1 cellular context compared by ENCODE assay signal in genomic region chr9:133375724-133376654, GRCh38.
TF ChIP-seq lines count a peak whose summit lies in the region.

TSS of gene STKLD1 (plus strand) at chr9:133376366. CDS start at chr9:133376474, 108 bp downstream.
TSS of gene SURF4 (minus strand) at chr9:133376060. CDS start at chr9:133375969, 91 bp downstream.

TF ChIP-seq in HepG2, 621 proteins besides CTCF, POLR2A, EP300 and RAD21 (continued from another document and continues in another):
- TF ChIP-seq, protein P1, sequence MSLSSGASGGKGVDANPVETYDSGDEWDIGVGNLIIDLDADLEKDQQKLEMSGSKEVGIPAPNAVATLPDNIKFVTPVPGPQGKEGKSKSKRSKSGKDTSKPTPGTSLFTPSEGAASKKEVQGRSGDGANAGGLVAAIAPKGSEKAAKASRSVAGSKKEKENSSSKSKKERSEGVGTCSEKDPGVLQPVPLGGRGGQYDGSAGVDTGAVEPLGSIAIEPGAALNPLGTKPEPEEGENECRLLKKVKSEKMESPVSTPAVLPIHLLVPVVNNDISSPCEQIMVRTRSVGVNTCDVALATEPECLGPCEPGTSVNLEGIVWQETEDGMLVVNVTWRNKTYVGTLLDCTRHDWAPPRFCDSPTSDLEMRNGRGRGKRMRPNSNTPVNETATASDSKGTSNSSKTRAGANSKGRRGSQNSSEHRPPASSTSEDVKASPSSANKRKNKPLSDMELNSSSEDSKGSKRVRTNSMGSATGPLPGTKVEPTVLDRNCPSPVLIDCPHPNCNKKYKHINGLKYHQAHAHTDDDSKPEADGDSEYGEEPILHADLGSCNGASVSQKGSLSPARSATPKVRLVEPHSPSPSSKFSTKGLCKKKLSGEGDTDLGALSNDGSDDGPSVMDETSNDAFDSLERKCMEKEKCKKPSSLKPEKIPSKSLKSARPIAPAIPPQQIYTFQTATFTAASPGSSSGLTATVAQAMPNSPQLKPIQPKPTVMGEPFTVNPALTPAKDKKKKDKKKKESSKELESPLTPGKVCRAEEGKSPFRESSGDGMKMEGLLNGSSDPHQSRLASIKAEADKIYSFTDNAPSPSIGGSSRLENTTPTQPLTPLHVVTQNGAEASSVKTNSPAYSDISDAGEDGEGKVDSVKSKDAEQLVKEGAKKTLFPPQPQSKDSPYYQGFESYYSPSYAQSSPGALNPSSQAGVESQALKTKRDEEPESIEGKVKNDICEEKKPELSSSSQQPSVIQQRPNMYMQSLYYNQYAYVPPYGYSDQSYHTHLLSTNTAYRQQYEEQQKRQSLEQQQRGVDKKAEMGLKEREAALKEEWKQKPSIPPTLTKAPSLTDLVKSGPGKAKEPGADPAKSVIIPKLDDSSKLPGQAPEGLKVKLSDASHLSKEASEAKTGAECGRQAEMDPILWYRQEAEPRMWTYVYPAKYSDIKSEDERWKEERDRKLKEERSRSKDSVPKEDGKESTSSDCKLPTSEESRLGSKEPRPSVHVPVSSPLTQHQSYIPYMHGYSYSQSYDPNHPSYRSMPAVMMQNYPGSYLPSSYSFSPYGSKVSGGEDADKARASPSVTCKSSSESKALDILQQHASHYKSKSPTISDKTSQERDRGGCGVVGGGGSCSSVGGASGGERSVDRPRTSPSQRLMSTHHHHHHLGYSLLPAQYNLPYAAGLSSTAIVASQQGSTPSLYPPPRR (CRISPR knock-in tag; IDR thresholded peaks at IDR 0.05; ENCODE audit: borderline replicate concordance), result 0 out of 2 replicates have a peak, but pooled peaks have one; percentile 31
- TF ChIP-seq ZFAT (CRISPR knock-in tag; conservative IDR thresholded peaks at IDR 0.05), result no peak
- TF ChIP-seq ATF7-NPFF (CRISPR knock-in tag; IDR thresholded peaks at IDR 0.05; ENCODE audit: low read depth), result peak; percentile 88
- no peak for TF ChIP-seq REXO4 (CRISPR knock-in tag; IDR thresholded peaks at IDR 0.05; ENCODE audit: borderline replicate concordance)
- no peak for TF ChIP-seq REPIN1 (CRISPR knock-in tag; IDR thresholded peaks at IDR 0.05; ENCODE audit: borderline replicate concordance, low read depth)
- TF ChIP-seq, protein P2, sequence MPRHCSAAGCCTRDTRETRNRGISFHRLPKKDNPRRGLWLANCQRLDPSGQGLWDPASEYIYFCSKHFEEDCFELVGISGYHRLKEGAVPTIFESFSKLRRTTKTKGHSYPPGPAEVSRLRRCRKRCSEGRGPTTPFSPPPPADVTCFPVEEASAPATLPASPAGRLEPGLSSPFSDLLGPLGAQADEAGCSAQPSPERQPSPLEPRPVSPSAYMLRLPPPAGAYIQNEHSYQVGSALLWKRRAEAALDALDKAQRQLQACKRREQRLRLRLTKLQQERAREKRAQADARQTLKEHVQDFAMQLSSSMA (CRISPR knock-in tag; IDR thresholded peaks at IDR 0.05), result no peak
- TF ChIP-seq EZH2 (conservative IDR thresholded peaks at IDR 0.05; ENCODE audit: low read depth, low read length), result no peak
- TF ChIP-seq, protein P3, sequence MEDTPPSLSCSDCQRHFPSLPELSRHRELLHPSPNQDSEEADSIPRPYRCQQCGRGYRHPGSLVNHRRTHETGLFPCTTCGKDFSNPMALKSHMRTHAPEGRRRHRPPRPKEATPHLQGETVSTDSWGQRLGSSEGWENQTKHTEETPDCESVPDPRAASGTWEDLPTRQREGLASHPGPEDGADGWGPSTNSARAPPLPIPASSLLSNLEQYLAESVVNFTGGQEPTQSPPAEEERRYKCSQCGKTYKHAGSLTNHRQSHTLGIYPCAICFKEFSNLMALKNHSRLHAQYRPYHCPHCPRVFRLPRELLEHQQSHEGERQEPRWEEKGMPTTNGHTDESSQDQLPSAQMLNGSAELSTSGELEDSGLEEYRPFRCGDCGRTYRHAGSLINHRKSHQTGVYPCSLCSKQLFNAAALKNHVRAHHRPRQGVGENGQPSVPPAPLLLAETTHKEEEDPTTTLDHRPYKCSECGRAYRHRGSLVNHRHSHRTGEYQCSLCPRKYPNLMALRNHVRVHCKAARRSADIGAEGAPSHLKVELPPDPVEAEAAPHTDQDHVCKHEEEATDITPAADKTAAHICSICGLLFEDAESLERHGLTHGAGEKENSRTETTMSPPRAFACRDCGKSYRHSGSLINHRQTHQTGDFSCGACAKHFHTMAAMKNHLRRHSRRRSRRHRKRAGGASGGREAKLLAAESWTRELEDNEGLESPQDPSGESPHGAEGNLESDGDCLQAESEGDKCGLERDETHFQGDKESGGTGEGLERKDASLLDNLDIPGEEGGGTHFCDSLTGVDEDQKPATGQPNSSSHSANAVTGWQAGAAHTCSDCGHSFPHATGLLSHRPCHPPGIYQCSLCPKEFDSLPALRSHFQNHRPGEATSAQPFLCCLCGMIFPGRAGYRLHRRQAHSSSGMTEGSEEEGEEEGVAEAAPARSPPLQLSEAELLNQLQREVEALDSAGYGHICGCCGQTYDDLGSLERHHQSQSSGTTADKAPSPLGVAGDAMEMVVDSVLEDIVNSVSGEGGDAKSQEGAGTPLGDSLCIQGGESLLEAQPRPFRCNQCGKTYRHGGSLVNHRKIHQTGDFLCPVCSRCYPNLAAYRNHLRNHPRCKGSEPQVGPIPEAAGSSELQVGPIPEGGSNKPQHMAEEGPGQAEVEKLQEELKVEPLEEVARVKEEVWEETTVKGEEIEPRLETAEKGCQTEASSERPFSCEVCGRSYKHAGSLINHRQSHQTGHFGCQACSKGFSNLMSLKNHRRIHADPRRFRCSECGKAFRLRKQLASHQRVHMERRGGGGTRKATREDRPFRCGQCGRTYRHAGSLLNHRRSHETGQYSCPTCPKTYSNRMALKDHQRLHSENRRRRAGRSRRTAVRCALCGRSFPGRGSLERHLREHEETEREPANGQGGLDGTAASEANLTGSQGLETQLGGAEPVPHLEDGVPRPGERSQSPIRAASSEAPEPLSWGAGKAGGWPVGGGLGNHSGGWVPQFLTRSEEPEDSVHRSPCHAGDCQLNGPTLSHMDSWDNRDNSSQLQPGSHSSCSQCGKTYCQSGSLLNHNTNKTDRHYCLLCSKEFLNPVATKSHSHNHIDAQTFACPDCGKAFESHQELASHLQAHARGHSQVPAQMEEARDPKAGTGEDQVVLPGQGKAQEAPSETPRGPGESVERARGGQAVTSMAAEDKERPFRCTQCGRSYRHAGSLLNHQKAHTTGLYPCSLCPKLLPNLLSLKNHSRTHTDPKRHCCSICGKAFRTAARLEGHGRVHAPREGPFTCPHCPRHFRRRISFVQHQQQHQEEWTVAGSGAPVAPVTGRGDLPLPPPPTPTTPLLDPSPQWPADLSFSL (CRISPR knock-in tag; IDR thresholded peaks at IDR 0.05), result no peak
- TF ChIP-seq XBP1 (CRISPR knock-in tag; IDR thresholded peaks at IDR 0.05), result peak; percentile 85; the same call in 1 of the 2 replicates
- TF ChIP-seq PHF21A (CRISPR knock-in tag; IDR thresholded peaks at IDR 0.05), result peak; percentile 68
- TF ChIP-seq RARA (CRISPR knock-in tag; IDR thresholded peaks at IDR 0.05), result peak; percentile 27; the same call in 1 of the 2 replicates
- no peak for TF ChIP-seq JUNB (CRISPR knock-in tag; IDR thresholded peaks at IDR 0.05; ENCODE audit: borderline replicate concordance)
- TF ChIP-seq, protein P4, sequence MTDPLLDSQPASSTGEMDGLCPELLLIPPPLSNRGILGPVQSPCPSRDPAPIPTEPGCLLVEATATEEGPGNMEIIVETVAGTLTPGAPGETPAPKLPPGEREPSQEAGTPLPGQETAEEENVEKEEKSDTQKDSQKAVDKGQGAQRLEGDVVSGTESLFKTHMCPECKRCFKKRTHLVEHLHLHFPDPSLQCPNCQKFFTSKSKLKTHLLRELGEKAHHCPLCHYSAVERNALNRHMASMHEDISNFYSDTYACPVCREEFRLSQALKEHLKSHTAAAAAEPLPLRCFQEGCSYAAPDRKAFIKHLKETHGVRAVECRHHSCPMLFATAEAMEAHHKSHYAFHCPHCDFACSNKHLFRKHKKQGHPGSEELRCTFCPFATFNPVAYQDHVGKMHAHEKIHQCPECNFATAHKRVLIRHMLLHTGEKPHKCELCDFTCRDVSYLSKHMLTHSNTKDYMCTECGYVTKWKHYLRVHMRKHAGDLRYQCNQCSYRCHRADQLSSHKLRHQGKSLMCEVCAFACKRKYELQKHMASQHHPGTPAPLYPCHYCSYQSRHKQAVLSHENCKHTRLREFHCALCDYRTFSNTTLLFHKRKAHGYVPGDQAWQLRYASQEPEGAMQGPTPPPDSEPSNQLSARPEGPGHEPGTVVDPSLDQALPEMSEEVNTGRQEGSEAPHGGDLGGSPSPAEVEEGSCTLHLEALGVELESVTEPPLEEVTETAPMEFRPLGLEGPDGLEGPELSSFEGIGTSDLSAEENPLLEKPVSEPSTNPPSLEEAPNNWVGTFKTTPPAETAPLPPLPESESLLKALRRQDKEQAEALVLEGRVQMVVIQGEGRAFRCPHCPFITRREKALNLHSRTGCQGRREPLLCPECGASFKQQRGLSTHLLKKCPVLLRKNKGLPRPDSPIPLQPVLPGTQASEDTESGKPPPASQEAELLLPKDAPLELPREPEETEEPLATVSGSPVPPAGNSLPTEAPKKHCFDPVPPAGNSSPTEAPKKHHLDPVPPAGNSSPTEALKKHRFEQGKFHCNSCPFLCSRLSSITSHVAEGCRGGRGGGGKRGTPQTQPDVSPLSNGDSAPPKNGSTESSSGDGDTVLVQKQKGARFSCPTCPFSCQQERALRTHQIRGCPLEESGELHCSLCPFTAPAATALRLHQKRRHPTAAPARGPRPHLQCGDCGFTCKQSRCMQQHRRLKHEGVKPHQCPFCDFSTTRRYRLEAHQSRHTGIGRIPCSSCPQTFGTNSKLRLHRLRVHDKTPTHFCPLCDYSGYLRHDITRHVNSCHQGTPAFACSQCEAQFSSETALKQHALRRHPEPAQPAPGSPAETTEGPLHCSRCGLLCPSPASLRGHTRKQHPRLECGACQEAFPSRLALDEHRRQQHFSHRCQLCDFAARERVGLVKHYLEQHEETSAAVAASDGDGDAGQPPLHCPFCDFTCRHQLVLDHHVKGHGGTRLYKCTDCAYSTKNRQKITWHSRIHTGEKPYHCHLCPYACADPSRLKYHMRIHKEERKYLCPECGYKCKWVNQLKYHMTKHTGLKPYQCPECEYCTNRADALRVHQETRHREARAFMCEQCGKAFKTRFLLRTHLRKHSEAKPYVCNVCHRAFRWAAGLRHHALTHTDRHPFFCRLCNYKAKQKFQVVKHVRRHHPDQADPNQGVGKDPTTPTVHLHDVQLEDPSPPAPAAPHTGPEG (CRISPR knock-in tag; IDR thresholded peaks at IDR 0.05), result peak; percentile 76; the same call in 1 of the 2 replicates
- no peak for TF ChIP-seq ATAD3A (CRISPR knock-in tag; IDR thresholded peaks at IDR 0.05)
- TF ChIP-seq HOXD1 (CRISPR knock-in tag; IDR thresholded peaks at IDR 0.05), result peak; percentile 8; the same call in 1 of the 2 replicates
- 0 out of 2 replicates have a peak, but pooled peaks have one; percentile 35 for TF ChIP-seq GTF2F1 (IDR thresholded peaks at IDR 0.05; ENCODE audit: low read length)
- peak; percentile 73 for TF ChIP-seq ZNF607 (CRISPR knock-in tag; IDR thresholded peaks at IDR 0.05; ENCODE audit: borderline replicate concordance)
- no peak; the same call in 1 of the 2 replicates for TF ChIP-seq TEF (CRISPR knock-in tag; IDR thresholded peaks at IDR 0.05)
- TF ChIP-seq ZMYM4 (CRISPR knock-in tag; IDR thresholded peaks at IDR 0.05), result peak; percentile 65; the same call in 1 of the 2 replicates
- TF ChIP-seq CHCHD3 (CRISPR knock-in tag; IDR thresholded peaks at IDR 0.05), result peak; percentile 69; the same call in 1 of the 2 replicates
- TF ChIP-seq TCF12 (IDR thresholded peaks at IDR 0.05), result no peak
- TF ChIP-seq TCF12 (CRISPR knock-in tag; IDR thresholded peaks at IDR 0.05), result 0 out of 2 replicates have a peak, but pooled peaks have one; percentile 6
- TF ChIP-seq MED13 (CRISPR knock-in tag; IDR thresholded peaks at IDR 0.05), result no peak; the same call in 1 of the 2 replicates
- TF ChIP-seq, protein P5, sequence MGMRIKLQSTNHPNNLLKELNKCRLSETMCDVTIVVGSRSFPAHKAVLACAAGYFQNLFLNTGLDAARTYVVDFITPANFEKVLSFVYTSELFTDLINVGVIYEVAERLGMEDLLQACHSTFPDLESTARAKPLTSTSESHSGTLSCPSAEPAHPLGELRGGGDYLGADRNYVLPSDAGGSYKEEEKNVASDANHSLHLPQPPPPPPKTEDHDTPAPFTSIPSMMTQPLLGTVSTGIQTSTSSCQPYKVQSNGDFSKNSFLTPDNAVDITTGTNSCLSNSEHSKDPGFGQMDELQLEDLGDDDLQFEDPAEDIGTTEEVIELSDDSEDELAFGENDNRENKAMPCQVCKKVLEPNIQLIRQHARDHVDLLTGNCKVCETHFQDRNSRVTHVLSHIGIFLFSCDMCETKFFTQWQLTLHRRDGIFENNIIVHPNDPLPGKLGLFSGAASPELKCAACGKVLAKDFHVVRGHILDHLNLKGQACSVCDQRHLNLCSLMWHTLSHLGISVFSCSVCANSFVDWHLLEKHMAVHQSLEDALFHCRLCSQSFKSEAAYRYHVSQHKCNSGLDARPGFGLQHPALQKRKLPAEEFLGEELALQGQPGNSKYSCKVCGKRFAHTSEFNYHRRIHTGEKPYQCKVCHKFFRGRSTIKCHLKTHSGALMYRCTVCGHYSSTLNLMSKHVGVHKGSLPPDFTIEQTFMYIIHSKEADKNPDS (CRISPR knock-in tag; IDR thresholded peaks at IDR 0.05), result 0 out of 2 replicates have a peak, but pooled peaks have one; percentile 12
- peak; percentile 56 for TF ChIP-seq HDAC1 (CRISPR knock-in tag; IDR thresholded peaks at IDR 0.05)
- TF ChIP-seq TBX2 (CRISPR knock-in tag; IDR thresholded peaks at IDR 0.05; ENCODE audit: borderline replicate concordance), result no peak; the same call in 1 of the 2 replicates
- 0 out of 2 replicates have a peak, but pooled peaks have one; percentile 40 for TF ChIP-seq ZNF816 (CRISPR knock-in tag; IDR thresholded peaks at IDR 0.05; ENCODE audit: borderline replicate concordance)
- no peak for TF ChIP-seq HNRNPUL1 (IDR thresholded peaks at IDR 0.05; ENCODE audit: low read depth, low read length)
- peak; percentile 87 for TF ChIP-seq UBTF (CRISPR knock-in tag; IDR thresholded peaks at IDR 0.05)
- peak; percentile 69 for TF ChIP-seq NFYB (CRISPR knock-in tag; IDR thresholded peaks at IDR 0.05)
- TF ChIP-seq ELF3 (CRISPR knock-in tag; IDR thresholded peaks at IDR 0.05), result peak; percentile 38
